ENCODE assay signal across 8 cellular contexts in the genomic region with DNA sequence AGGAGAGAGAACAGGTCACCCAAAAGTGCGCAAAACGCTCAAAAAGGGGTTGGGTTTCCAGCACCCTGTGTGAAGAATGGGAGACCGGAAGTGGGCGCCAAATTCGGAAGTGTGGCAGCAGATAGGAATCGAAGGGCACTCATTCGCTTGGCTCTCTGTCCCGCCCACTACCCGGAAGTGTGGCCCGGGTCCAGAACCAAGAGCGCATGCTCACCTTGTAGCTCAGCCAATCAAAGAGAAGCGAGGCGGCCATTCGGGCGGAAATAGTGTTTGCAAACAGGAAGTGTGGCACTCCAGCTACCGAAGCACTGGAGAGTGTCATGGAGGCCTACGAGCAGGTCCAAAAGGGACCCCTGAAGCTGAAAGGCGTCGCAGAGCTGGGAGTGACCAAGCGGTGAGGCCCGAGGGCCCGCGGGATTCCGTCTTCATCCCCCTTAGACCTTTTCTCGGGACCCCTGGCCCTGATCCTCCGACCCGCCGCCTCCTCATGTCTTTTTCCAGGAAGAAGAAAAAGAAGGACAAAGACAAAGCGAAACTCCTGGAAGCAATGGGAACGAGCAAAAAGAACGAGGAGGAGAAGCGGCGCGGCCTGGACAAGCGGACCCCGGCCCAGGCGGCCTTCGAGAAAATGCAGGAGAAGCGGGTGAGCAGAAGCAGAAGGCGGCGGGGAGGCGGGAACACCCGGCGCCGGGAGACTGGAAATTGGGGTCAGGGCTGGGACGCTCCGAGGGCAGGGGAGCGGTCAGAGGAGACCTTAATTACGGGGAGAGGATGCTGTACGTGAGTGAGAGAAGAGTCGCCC. TPM values are rescaled to one million over a fixed set of nuclear protein-coding genes. Genes with fewer than 3 reads are reported as not detected.
DNase-seq lines count a peak whose midpoint lies in the region; ATAC-seq, FAIRE-seq and TF ChIP-seq lines count a peak whose summit lies in the region.

A gene (plus strand): TSS at position 288 of the 802 bp plus-strand sequence. CDS start 33 bp downstream, at position 321.

- peak; percentile 74 for ATAC-seq in GM21515 (IDR thresholded peaks at IDR 0.05; ENCODE audit: unreplicated experiment)

- H3K36me3 Mint-ChIP-seq in endothelial cell (ENCODE audit: low read depth, unreplicated experiment) (peaks cover 25% of the 10 kb centered on the region), mesothelial cell of epicardium (peaks cover 11% of the 10 kb centered on the region)

- peak within 1 kb of the TSS; percentile 80 for H2AFZ ChIP-seq in OCI-LY3 (ENCODE audit: low read depth, low read length)

- FAIRE-seq in D721Med (lab: Jason Lieb, UNC): no peak

- H3K27ac Mint-ChIP-seq in endothelial cell (ENCODE audit: unreplicated experiment) (peak within 1 kb of the TSS; percentile 99), mesothelial cell of epicardium (peak within 1 kb of the TSS; percentile 96)

- no peaks in the 10 kb centered on the region for H3K27me3 ChIP-seq in OCI-LY3 (ENCODE audit: low read depth, low read length)

- no peaks in the 10 kb centered on the region for H4K20me1 ChIP-seq in OCI-LY3 (ENCODE audit: insufficient read depth, low read length)

- TF ChIP-seq CTCF in D721Med (IDR thresholded peaks at IDR 0.05; ENCODE audit: insufficient read depth, missing control alignments): peak; percentile 33
- TF ChIP-seq CTCF in OCI-LY3 (IDR thresholded peaks at IDR 0.05; ENCODE audit: low read depth, low read length): no peak
- TF ChIP-seq CTCF in endothelial cell (IDR thresholded peaks at IDR 0.05; ENCODE audit: unreplicated experiment): no peak
- no peak for TF ChIP-seq CTCF in mesothelial cell of epicardium (IDR thresholded peaks at IDR 0.05; ENCODE audit: unreplicated experiment)

- DNase-seq in D721Med (ENCODE audit: insufficient read length, low spot score): peak; percentile 100
- DNase-seq in HuH-7 (ENCODE audit: low spot score): peak; percentile 94
- peak; percentile 98 for DNase-seq in activated CD8-positive, alpha-beta memory T cell treated with anti-CD3 and anti-CD28 coated beads, Interleukin-2, amount 50 U/mL, for 48 hours
- DNase-seq in endothelial cell (ENCODE audit: low spot score): peak; percentile 94
- DNase-seq in mesothelial cell of epicardium (ENCODE audit: low spot score in 2 of 2, unreplicated experiment in 2 of 2): peak; percentile 91 to 98
- peak; percentile 98 to 99 for DNase-seq in stimulated activated CD8-positive, alpha-beta memory T cell treated with anti-CD3 and anti-CD28 coated beads, Interleukin-15, amount 100 ng/mL, for 48 hours (ENCODE audit: low read depth in 2 of 2)

- H3K4me3 ChIP-seq in OCI-LY3 (ENCODE audit: low read length): peak within 1 kb of the TSS; percentile 96

- H3K4me2 ChIP-seq in OCI-LY3 (ENCODE audit: low read length): peak within 1 kb of the TSS; percentile 98

- H3K9me3 Mint-ChIP-seq in endothelial cell (ENCODE audit: unreplicated experiment): no peaks in the 10 kb centered on the region
- no peaks in the 10 kb centered on the region for H3K9me3 Mint-ChIP-seq in mesothelial cell of epicardium

- H3K4me3 Mint-ChIP-seq in endothelial cell (ENCODE audit: unreplicated experiment) (peak within 1 kb of the TSS; percentile 99), mesothelial cell of epicardium (peak within 1 kb of the TSS; percentile 95)

- H3K36me3 ChIP-seq in OCI-LY3 (replicated peaks; ENCODE audit: low read depth, low read length): peaks cover 25% of the 10 kb centered on the region

- peak within 1 kb of the TSS; percentile 92 for H3K9ac ChIP-seq in OCI-LY3 (ENCODE audit: low read length)

- peaks cover 33% of the 10 kb centered on the region for H3K4me1 ChIP-seq in OCI-LY3 (ENCODE audit: low read length)

- H3K27ac ChIP-seq in OCI-LY3 (ENCODE audit: low read length): peak within 1 kb of the TSS; percentile 57

- H3K4me1 Mint-ChIP-seq in endothelial cell (ENCODE audit: unreplicated experiment): peaks cover 8% of the 10 kb centered on the region
- H3K4me1 Mint-ChIP-seq in mesothelial cell of epicardium: peaks cover 22% of the 10 kb centered on the region

- H3K27me3 Mint-ChIP-seq in endothelial cell (ENCODE audit: unreplicated experiment) (peaks cover 16% of the 10 kb centered on the region), mesothelial cell of epicardium (ENCODE audit: low read depth) (no peaks in the 10 kb centered on the region)

- peaks cover 28% of the 10 kb centered on the region for H3K79me2 ChIP-seq in OCI-LY3 (ENCODE audit: low read length)

- H3K9me3 ChIP-seq in OCI-LY3 (ENCODE audit: insufficient read depth, low read length): no peaks in the 10 kb centered on the region

RNA-seq across cellular contexts. Expression of the gene that starts here (rescaled TPM):
- total RNA-seq in endothelial cell (ENCODE audit: unreplicated experiment) (90.1 TPM), mesothelial cell of epicardium (88.1 to 90.3 TPM (median 88.9 TPM) in 3 replicates)

Comparison
In these comparisons a context has a peak if more than half of its experiments do, and no peak if none do; other contexts are left out.
1. Peak in every context shown above with its lines: DNase-seq, ATAC-seq, H3K4me3 ChIP-seq and H3K27ac ChIP-seq.